ENCODE assay signal across 8 cellular contexts in the genomic region with DNA sequence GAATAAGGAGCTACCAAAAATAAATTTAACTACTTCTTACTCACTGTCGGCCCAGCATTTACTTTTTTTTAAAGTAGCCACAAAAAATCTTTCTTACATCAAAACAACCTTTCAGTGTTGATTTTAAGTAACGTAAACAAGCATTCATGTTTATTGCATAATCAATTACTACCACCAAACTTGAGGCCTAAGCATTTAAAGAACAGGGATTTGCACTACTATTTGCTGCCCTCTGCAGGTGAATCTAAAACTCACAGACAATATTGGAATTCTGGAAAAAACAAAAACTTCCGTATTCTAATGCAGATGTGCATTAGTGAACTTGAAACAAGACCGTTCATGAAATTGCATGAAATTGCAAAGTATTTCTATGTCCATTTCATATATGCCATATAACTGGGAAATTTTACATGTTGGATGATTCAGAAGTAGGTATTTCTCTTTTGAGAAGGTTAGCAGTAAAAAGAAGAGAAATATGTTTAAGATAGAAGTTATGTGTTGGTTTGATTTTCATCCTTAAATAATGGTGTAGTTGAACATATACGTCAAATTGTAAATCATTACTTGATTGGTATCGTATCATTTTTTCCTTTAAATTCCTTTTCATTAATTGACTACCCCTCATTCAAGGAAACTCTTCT. TPM values are rescaled to one million over a fixed set of nuclear protein-coding genes. Genes with fewer than 3 reads are reported as not detected.
A peak's percentile ranks its signal among the peaks of the same experiment; 100 is the strongest.
DNase-seq lines count a peak whose midpoint lies in the region; ATAC-seq and TF ChIP-seq lines count a peak whose summit lies in the region.

No MANE protein-coding gene starts in this region.

- no peak for TF ChIP-seq POLR2A in testis (IDR thresholded peaks at IDR 0.05)

- POLR2A ChIA-PET in AG04450 (lab: Yijun Ruan, JAX) = no interaction called here

- TF ChIP-seq CTCF in AG04450 (IDR thresholded peaks at IDR 0.05; ENCODE audit: low read depth, low read length) (peak; percentile 78), VCaP (conservative IDR thresholded peaks at IDR 0.05) (peak; percentile 91), testis (IDR thresholded peaks at IDR 0.05) (peak; percentile 55 to 70 (median 63))

- H3K79me2 ChIP-seq in Karpas-422 (ENCODE audit: low read length) = no peaks in the 10 kb centered on the region

- no peaks in the 10 kb centered on the region for H3K9me2 ChIP-seq in Karpas-422 (replicated peaks; ENCODE audit: insufficient read depth, low read length)

- H2AFZ ChIP-seq in Karpas-422 (ENCODE audit: low read length) = no peak overlapping the region

- CTCF ChIA-PET in AG04450 (lab: Charles Lee) = interaction anchor here (0.6 to 5.3 kb wide), 35 partner anchors 11 to 1647 kb away, joined by 3 to 72 read pairs (median 4); no protein-coding TSS in a partner anchor

- DNase-seq in AG04450 (ENCODE audit: low read depth, low spot score) (peak; percentile 8), GM03348 (ENCODE audit: low spot score) (peak; percentile 55), Karpas-422 (peak; percentile 75), hepatic stellate cell (ENCODE audit: low spot score) (peak; percentile 17), testis (no peak)

- no peak overlapping the region for H3K27ac ChIP-seq in AG04450 (ENCODE audit: low read depth, low read length)
- H3K27ac ChIP-seq in Karpas-422 (ENCODE audit: low read length) = no peak overlapping the region
- no peak overlapping the region for H3K27ac ChIP-seq in VCaP
- H3K27ac ChIP-seq in testis = no peak overlapping the region

- ATAC-seq in HG03439 (IDR thresholded peaks at IDR 0.05; ENCODE audit: unreplicated experiment) = no peak
- no peak for ATAC-seq in activated CD4-positive, CD25-positive, alpha-beta regulatory T cell treated with anti-CD3 and anti-CD28 coated beads, Interleukin-2, amount 50 U/mL, for 24 hours

- no peaks in the 10 kb centered on the region for H3K4me1 ChIP-seq in Karpas-422 (ENCODE audit: low read length)
- H3K4me1 ChIP-seq in testis = no peaks in the 10 kb centered on the region

- H3K9ac ChIP-seq in Karpas-422 (ENCODE audit: low read length) = no peak overlapping the region

- intact Hi-C loops in testis (cut with DNase I; ENCODE audit: low total_unique reads) = no loop called here

- H3K4me3 ChIP-seq in AG04450 (ENCODE audit: low read depth, low read length) = no peak overlapping the region
- H3K4me3 ChIP-seq in Karpas-422 (ENCODE audit: low read length) = no peak overlapping the region
- no peak overlapping the region for H3K4me3 ChIP-seq in testis

- H3K9me3 ChIP-seq in AG04450 (ENCODE audit: control insufficient read depth, insufficient read depth, low read length) = no peaks in the 10 kb centered on the region
- no peaks in the 10 kb centered on the region for H3K9me3 ChIP-seq in Karpas-422 (ENCODE audit: low read length)
- no peaks in the 10 kb centered on the region for H3K9me3 ChIP-seq in testis

- no peaks in the 10 kb centered on the region for H4K20me1 ChIP-seq in Karpas-422 (ENCODE audit: insufficient read depth, low read depth, low read length)

- H3K27me3 ChIP-seq in AG04450 (ENCODE audit: control insufficient read depth, insufficient read depth, low read length) = no peaks in the 10 kb centered on the region
- H3K27me3 ChIP-seq in Karpas-422 (ENCODE audit: low read length) = no peaks in the 10 kb centered on the region; the same call in 1 of the 2 replicates
- no peaks in the 10 kb centered on the region for H3K27me3 ChIP-seq in testis

- H3K36me3 ChIP-seq in Karpas-422 (ENCODE audit: insufficient read depth, low read length) (no peaks in the 10 kb centered on the region), testis (ENCODE audit: low read depth, missing control alignments) (no peaks in the 10 kb centered on the region)

- no peak overlapping the region for H3K4me2 ChIP-seq in Karpas-422 (ENCODE audit: low read depth, low read length, poor library complexity, severe bottlenecking)

- whole genome bisulfite sequencing in testis, 2 donors = 63 to 64% methylated on average over 6 of the region's 6 CpGs

RNA-seq across cellular contexts. Expression of gene CGGBP1, which starts 55.6 kb away (rescaled TPM):
- polyA plus RNA-seq in AG04450 (2011; rRNA removed) (88.1 and 109 TPM in 2 replicates), testis (ENCODE audit: insufficient read depth, low read depth, low replicate concordance) (66.4 TPM)
- 73.6 and 74.8 TPM in 2 replicates for polyA minus RNA-seq in AG04450 (2011; rRNA and poly(A)+ RNA removed)
- 56.9 and 114 TPM in 2 replicates for total RNA-seq in Karpas-422 (2014; rRNA removed; shearing (Covaris generic); ENCODE audit: low replicate concordance)
- total RNA-seq in testis = 10 to 100 TPM; 54.0 to 68.0 TPM

RNA-seq across cellular contexts. Expression of gene ZNF654, which starts 55.8 kb away (rescaled TPM):
- polyA plus RNA-seq in AG04450 (2011; rRNA removed) = 5.2 and 6.7 TPM in 2 replicates
- 6.5 and 8.8 TPM in 2 replicates for polyA minus RNA-seq in AG04450 (2011; rRNA and poly(A)+ RNA removed)
- 12.4 and 30.5 TPM in 2 replicates for total RNA-seq in Karpas-422 (2014; rRNA removed; shearing (Covaris generic); ENCODE audit: low replicate concordance)
- total RNA-seq in testis = 10 to 100 TPM; 17.0 to 19.6 TPM
- polyA plus RNA-seq in testis (ENCODE audit: insufficient read depth, low read depth, low replicate concordance) = 11.3 TPM
